25 cellular contexts compared by ENCODE assay signal in genomic region chr11:72606362-72607100, GRCh38.
DNase-seq lines count a peak whose midpoint lies in the region; ATAC-seq, FAIRE-seq and TF ChIP-seq lines count a peak whose summit lies in the region.
"Had no signal": no experiment of that assay in that cellular context is flagged by ENCODE, and none has a peak within 500 bp of the region (broad histone marks: within the 10 kb centered on the region; RNA-seq: fewer than 3 reads in every experiment).

No MANE protein-coding gene starts in this region.

- no peak overlapping the region for H2AFZ ChIP-seq in astrocyte (ENCODE audit: low read depth, low read length)

- H3K27ac ChIP-seq in BLaER1 (no peak overlapping the region), astrocyte (ENCODE audit: low read depth, low read length) (no peak overlapping the region), right atrium auricular region (peak overlapping the region; percentile 55 to 64), skeletal muscle tissue (ENCODE audit: low read depth, low read length) (peak overlapping the region; percentile 31)
- H3K27ac ChIP-seq: colonic mucosa had no signal

- TF ChIP-seq CTCF in astrocyte (IDR thresholded peaks at IDR 0.05; ENCODE audit: insufficient read depth, low read depth, low read length) = no peak
- no peak for TF ChIP-seq CTCF in right atrium auricular region (IDR thresholded peaks at IDR 0.05)

- H3K36me3 ChIP-seq in BLaER1 = no peaks in the 10 kb centered on the region
- no peaks in the 10 kb centered on the region for H3K36me3 ChIP-seq in astrocyte (ENCODE audit: insufficient read depth, low read length)
- no peaks in the 10 kb centered on the region for H3K36me3 ChIP-seq in right atrium auricular region
- H3K36me3 ChIP-seq in skeletal muscle tissue (ENCODE audit: control insufficient read depth in 3 of 3, insufficient read depth in 3 of 3, low read length in 3 of 3) = no peaks in the 10 kb centered on the region
- H3K36me3 ChIP-seq: colonic mucosa, ovary had no signal

- H3K4me1 ChIP-seq in BLaER1 (peaks cover 9% of the 10 kb centered on the region), astrocyte (ENCODE audit: insufficient read depth, low read length) (no peaks in the 10 kb centered on the region), right atrium auricular region (peaks cover 0 to 41% of the 10 kb centered on the region in 2 donors), skeletal muscle tissue (ENCODE audit: control insufficient read depth in 3 of 3, insufficient read depth in 3 of 3, low read length in 3 of 3) (peaks cover 24 to 45% (median 29%) of the 10 kb centered on the region in 3 donors)
- H3K4me1 ChIP-seq: colonic mucosa had no signal

- no peaks in the 10 kb centered on the region for H4K20me1 ChIP-seq in BLaER1
- H4K20me1 ChIP-seq in astrocyte (ENCODE audit: insufficient read depth, low read length) = no peaks in the 10 kb centered on the region

- no peak overlapping the region for H3K27ac Mint-ChIP-seq in astrocyte (ENCODE audit: unreplicated experiment)
- no peak overlapping the region for H3K27ac Mint-ChIP-seq in stimulated activated effector memory CD8-positive, alpha-beta T cell treated with anti-CD3 and anti-CD28 coated beads, Interleukin-12 subunit alpha, Interleukin-12 subunit beta, amount 100 ng/mL, for 72 hours
- H3K27ac Mint-ChIP-seq: activated naive CD4-positive, alpha-beta T cell treated with anti-CD3 and anti-CD28 coated beads, Interleukin-2, amount 10 ng/mL, durations not matched to agents 7 days and 5 days; memory B cell; stimulated activated naive B cell treated with anti-CD40 and anti-IgM and Interleukin-4, amounts not matched to agents 10 μg/mL and 1 μg/mL and 100 μg/mL, for 72 hours had no signal

- no peak overlapping the region for H3K4me3 ChIP-seq in BLaER1
- H3K4me3 ChIP-seq in astrocyte (ENCODE audit: insufficient read depth, low read depth, low read length) = no peak overlapping the region
- H3K4me3 ChIP-seq in right atrium auricular region = no peak overlapping the region
- peak overlapping the region in 1 of 3 donors; percentile 35 for H3K4me3 ChIP-seq in skeletal muscle tissue (ENCODE audit: low read length in 3 of 3)
- H3K4me3 ChIP-seq: colonic mucosa, ovary had no signal

- H3K9me3 ChIP-seq in BLaER1 (no peaks in the 10 kb centered on the region), astrocyte (ENCODE audit: insufficient read depth, low read depth, low read length) (no peaks in the 10 kb centered on the region), right atrium auricular region (no peaks in the 10 kb centered on the region), skeletal muscle tissue (ENCODE audit: control insufficient read depth in 3 of 3, low read length in 3 of 3) (no peaks in the 10 kb centered on the region)
- H3K9me3 ChIP-seq: colonic mucosa, ovary had no signal

- H3K27me3 Mint-ChIP-seq in astrocyte (ENCODE audit: low read depth, unreplicated experiment) = peaks cover 92% of the 10 kb centered on the region

- H3K4me1 Mint-ChIP-seq in astrocyte (ENCODE audit: low read depth, unreplicated experiment) = peaks cover 2% of the 10 kb centered on the region
- peaks cover 6% of the 10 kb centered on the region for H3K4me1 Mint-ChIP-seq in stimulated activated effector memory CD8-positive, alpha-beta T cell treated with anti-CD3 and anti-CD28 coated beads, Interleukin-12 subunit alpha, Interleukin-12 subunit beta, amount 100 ng/mL, for 72 hours

- no peak for FAIRE-seq in astrocyte (lab: Jason Lieb, UNC)
- FAIRE-seq: A204.1, endometrium had no signal

- peaks cover 2% of the 10 kb centered on the region for H3K9me3 Mint-ChIP-seq in astrocyte (ENCODE audit: unreplicated experiment)
- H3K9me3 Mint-ChIP-seq in stimulated activated effector memory CD8-positive, alpha-beta T cell treated with anti-CD3 and anti-CD28 coated beads, Interleukin-12 subunit alpha, Interleukin-12 subunit beta, amount 100 ng/mL, for 72 hours = no peaks in the 10 kb centered on the region
- H3K9me3 Mint-ChIP-seq: activated naive CD4-positive, alpha-beta T cell treated with anti-CD3 and anti-CD28 coated beads, Interleukin-2, amount 10 ng/mL, durations not matched to agents 7 days and 5 days; activated T-cell treated with anti-CD3 and anti-CD28 coated beads, Interleukin-2, amount 50 U/mL, for 4 hours; memory B cell; naive B cell; stimulated activated naive B cell treated with anti-CD40 and anti-IgM and Interleukin-4, amounts not matched to agents 10 μg/mL and 1 μg/mL and 100 μg/mL, for 72 hours had no signal

- peak; percentile 41 for DNase-seq in astrocyte (ENCODE audit: low read depth)
- DNase-seq in right atrium auricular region (ENCODE audit: low spot score) = no peak
- DNase-seq in stimulated activated effector memory CD8-positive, alpha-beta T cell treated with anti-CD3 and anti-CD28 coated beads, Interleukin-12 subunit alpha, Interleukin-12 subunit beta, amount 100 ng/mL, for 72 hours (ENCODE audit: low spot score in 2 of 2) = no peak
- DNase-seq in T-helper 1 cell = no peak
- DNase-seq: activated CD4-positive, CD25-positive, alpha-beta regulatory T cell treated with anti-CD3 and anti-CD28 coated beads, Interleukin-2, amount 50 U/mL, for 72 hours; activated naive CD4-positive, alpha-beta T cell treated with anti-CD3 and anti-CD28 coated beads, Interleukin-2, amount 10 ng/mL, durations not matched to agents 7 days and 5 days; activated T-cell treated with anti-CD3 and anti-CD28 coated beads, Interleukin-2, amount 50 U/mL, for 4 hours; Calu3; colonic mucosa; islet precursor cell; naive B cell; NCI-H2107; NCI-H510A treated with DMSO at 0.1 percent for 48 hours; RPMI8226; stimulated activated CD4-positive, alpha-beta T cell treated with anti-CD3 and anti-CD28 coated beads, Interleukin-1b, Interleukin-23, amount 100 ng/mL, for 48 hours; stimulated activated naive B cell treated with anti-CD40 and anti-IgM and Interleukin-4, amounts not matched to agents 10 μg/mL and 1 μg/mL and 100 μg/mL, for 72 hours; trophoblast cell had no signal

- H3K9ac ChIP-seq in BLaER1 (no peak overlapping the region), astrocyte (ENCODE audit: low read length) (no peak overlapping the region), skeletal muscle tissue (ENCODE audit: low read depth in 1 of 3, low read length in 3 of 3) (peak overlapping the region in 2 of 3 donors; percentile 22 to 50)

- ATAC-seq in GM21447 (IDR thresholded peaks at IDR 0.05; ENCODE audit: unreplicated experiment) = no peak
- no peak for ATAC-seq in stimulated activated effector memory CD8-positive, alpha-beta T cell treated with anti-CD3 and anti-CD28 coated beads, Interleukin-12 subunit alpha, Interleukin-12 subunit beta, amount 100 ng/mL, for 72 hours
- ATAC-seq in GM21529 (IDR thresholded peaks at IDR 0.05; ENCODE audit: unreplicated experiment) = no peak
- ATAC-seq: activated T-cell treated with anti-CD3 and anti-CD28 coated beads, Interleukin-2, amount 50 U/mL, for 4 hours had no signal

- H3K27me3 ChIP-seq in BLaER1 = no peaks in the 10 kb centered on the region
- peaks cover 13% of the 10 kb centered on the region for H3K27me3 ChIP-seq in astrocyte (ENCODE audit: insufficient read depth, low read length)
- H3K27me3 ChIP-seq in right atrium auricular region = no peaks in the 10 kb centered on the region
- H3K27me3 ChIP-seq in skeletal muscle tissue (ENCODE audit: control insufficient read depth in 3 of 3, insufficient read depth in 3 of 3, low read length in 3 of 3) = no peaks in the 10 kb centered on the region
- H3K27me3 ChIP-seq: colonic mucosa, ovary had no signal

- H3K36me3 Mint-ChIP-seq in astrocyte (ENCODE audit: low read depth, unreplicated experiment) = peaks cover 2% of the 10 kb centered on the region
- H3K36me3 Mint-ChIP-seq in stimulated activated effector memory CD8-positive, alpha-beta T cell treated with anti-CD3 and anti-CD28 coated beads, Interleukin-12 subunit alpha, Interleukin-12 subunit beta, amount 100 ng/mL, for 72 hours = no peaks in the 10 kb centered on the region
- H3K36me3 Mint-ChIP-seq: activated naive CD4-positive, alpha-beta T cell treated with anti-CD3 and anti-CD28 coated beads, Interleukin-2, amount 10 ng/mL, durations not matched to agents 7 days and 5 days; memory B cell; naive B cell; stimulated activated naive B cell treated with anti-CD40 and anti-IgM and Interleukin-4, amounts not matched to agents 10 μg/mL and 1 μg/mL and 100 μg/mL, for 72 hours had no signal

- no peak overlapping the region for H3K4me3 Mint-ChIP-seq in astrocyte (ENCODE audit: unreplicated experiment)
- H3K4me3 Mint-ChIP-seq in stimulated activated effector memory CD8-positive, alpha-beta T cell treated with anti-CD3 and anti-CD28 coated beads, Interleukin-12 subunit alpha, Interleukin-12 subunit beta, amount 100 ng/mL, for 72 hours = no peak overlapping the region
- H3K4me3 Mint-ChIP-seq: activated naive CD4-positive, alpha-beta T cell treated with anti-CD3 and anti-CD28 coated beads, Interleukin-2, amount 10 ng/mL, durations not matched to agents 7 days and 5 days; activated T-cell treated with anti-CD3 and anti-CD28 coated beads, Interleukin-2, amount 50 U/mL, for 4 hours; memory B cell; naive B cell; stimulated activated naive B cell treated with anti-CD40 and anti-IgM and Interleukin-4, amounts not matched to agents 10 μg/mL and 1 μg/mL and 100 μg/mL, for 72 hours had no signal

- H3K79me2 ChIP-seq in astrocyte (ENCODE audit: insufficient read depth, low read length) = no peaks in the 10 kb centered on the region

- H3K4me2 ChIP-seq in BLaER1 (peak overlapping the region; percentile 41), astrocyte (ENCODE audit: low read length) (no peak overlapping the region)

Comparison
In these comparisons a context has a peak if more than half of its experiments do, and no peak if none do; other contexts are left out.
1. H3K27ac ChIP-seq: peak in right atrium auricular region (2 of 2) and skeletal muscle tissue (single experiment); none in BLaER1 (single experiment) and astrocyte (single experiment).
2. H3K9ac ChIP-seq: peak in skeletal muscle tissue (2 of 3); none in BLaER1 (single experiment) and astrocyte (single experiment).